8 cellular contexts compared by ENCODE assay signal in the genomic region with DNA sequence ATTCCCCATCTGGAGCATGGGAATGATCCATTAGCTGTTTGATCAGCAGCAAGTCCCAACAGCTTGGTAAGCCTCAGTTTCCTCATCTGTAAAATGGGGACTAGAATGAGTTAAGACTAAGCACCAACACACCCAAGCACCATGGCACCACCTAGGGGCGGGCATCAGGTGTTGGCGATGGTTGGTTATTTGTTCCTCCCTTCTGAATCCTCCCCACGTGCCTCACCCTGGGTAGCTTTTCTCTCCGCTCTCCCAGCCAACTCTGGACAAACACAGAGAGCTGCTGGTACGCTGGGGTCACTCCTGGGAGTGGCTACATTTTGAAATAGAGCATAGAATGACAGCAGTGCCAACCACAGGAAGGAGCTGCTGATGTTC. TPM values are rescaled to one million over a fixed set of nuclear protein-coding genes. Genes with fewer than 3 reads are reported as not detected.
DNase-seq lines count a peak whose midpoint lies in the region; ATAC-seq and TF ChIP-seq lines count a peak whose summit lies in the region.

No MANE protein-coding gene starts in this region.

- H3K4me3 ChIP-seq in OCI-LY7 (ENCODE audit: low read depth, low read length, poor library complexity, severe bottlenecking): no peak overlapping the region
- no peak overlapping the region for H3K4me3 ChIP-seq in endodermal cell (ENCODE audit: low read length)

- H3K27ac ChIP-seq in OCI-LY7 (ENCODE audit: low read depth, low read length, poor library complexity, severe bottlenecking) (no peak overlapping the region), endodermal cell (ENCODE audit: low read depth, low read length) (peak overlapping the region; percentile 73)

- in situ Hi-C loops in KBM-7 (cut with MboI; ENCODE audit: low pct_unique_long_range_greater_than_20kb, low sequenced_read_pairs): no loop called here

- H3K79me2 ChIP-seq in OCI-LY7 (ENCODE audit: insufficient read depth, low read depth, low read length): no peaks in the 10 kb centered on the region

- H3K9me2 ChIP-seq in OCI-LY7 (ENCODE audit: insufficient read depth, low read length): no peaks in the 10 kb centered on the region

- no peaks in the 10 kb centered on the region for H3K27me3 ChIP-seq in endodermal cell (ENCODE audit: control insufficient read depth, insufficient read depth, low read length, poor library complexity, severe bottlenecking)

- peak; percentile 43 for DNase-seq in activated T-cell treated with anti-CD3 and anti-CD28 coated beads for 48 hours (ENCODE audit: low read depth)
- DNase-seq in activated T-cell treated with anti-CD3 and anti-CD28 coated beads, Interleukin-2, amount 50 U/mL, for 1 hour: no peak
- peak; percentile 68 for DNase-seq in OCI-LY7 (ENCODE audit: low spot score)
- DNase-seq in endodermal cell: peak; percentile 57
- no peak for DNase-seq in stimulated activated effector memory CD8-positive, alpha-beta T cell treated with anti-CD3 and anti-CD28 coated beads, Interleukin-12 subunit alpha, Interleukin-12 subunit beta, amount 100 ng/mL, for 72 hours (ENCODE audit: low spot score in 2 of 2)
- no peak for DNase-seq in superior temporal gyrus (ENCODE audit: extremely low spot score)
- no peak for DNase-seq in KBM-7

- no peaks in the 10 kb centered on the region for H3K9me3 ChIP-seq in OCI-LY7 (ENCODE audit: low read length)
- H3K9me3 ChIP-seq in endodermal cell (ENCODE audit: control insufficient read depth, low read length): no peaks in the 10 kb centered on the region

- peaks cover 7% of the 10 kb centered on the region for H3K9me3 Mint-ChIP-seq in endodermal cell
- H3K9me3 Mint-ChIP-seq in stimulated activated effector memory CD8-positive, alpha-beta T cell treated with anti-CD3 and anti-CD28 coated beads, Interleukin-12 subunit alpha, Interleukin-12 subunit beta, amount 100 ng/mL, for 72 hours: peaks cover 3% of the 10 kb centered on the region

- CTCF ChIA-PET in OCI-LY7 (lab: Charles Lee; ENCODE audit: unreplicated experiment): interaction anchor here (0.7 to 2.3 kb wide), 10 partner anchors 9 to 29 kb away, joined by 3 to 24 read pairs (median 6); a partner anchor contains a TSS

- H2AFZ ChIP-seq in OCI-LY7 (ENCODE audit: low read length): no peak overlapping the region

- H3K36me3 ChIP-seq in OCI-LY7 (ENCODE audit: insufficient read depth, low read length): no peaks in the 10 kb centered on the region
- H3K36me3 ChIP-seq in endodermal cell (ENCODE audit: control insufficient read depth, insufficient read depth, low read length): no peaks in the 10 kb centered on the region

- POLR2A ChIA-PET in OCI-LY7 (lab: Charles Lee): interaction anchor here (0.6 to 1.9 kb wide), 8 partner anchors 9 to 279 kb away, joined by 3 to 12 read pairs (median 4); a partner anchor contains a TSS

- no peak overlapping the region for H3K27ac Mint-ChIP-seq in endodermal cell
- no peak overlapping the region for H3K27ac Mint-ChIP-seq in stimulated activated effector memory CD8-positive, alpha-beta T cell treated with anti-CD3 and anti-CD28 coated beads, Interleukin-12 subunit alpha, Interleukin-12 subunit beta, amount 100 ng/mL, for 72 hours

- WGBS in endodermal cell (ENCODE audit: insufficient coverage in 1 of 2, insufficient read length in 1 of 2), 2 experiments: 83 to 84% methylated on average over 4 to 5 of the region's 5 CpGs

- intact Hi-C loops in OCI-LY7 (cut with micrococcal nuclease; ENCODE audit: unreplicated experiment): loop anchor here (2.0 kb wide), 1 partner anchor 17 kb away; no protein-coding TSS in a partner anchor

- H3K27me3 Mint-ChIP-seq in endodermal cell (ENCODE audit: insufficient read depth): peaks cover 15% of the 10 kb centered on the region

- H3K4me3 Mint-ChIP-seq in endodermal cell: no peak overlapping the region
- no peak overlapping the region for H3K4me3 Mint-ChIP-seq in stimulated activated effector memory CD8-positive, alpha-beta T cell treated with anti-CD3 and anti-CD28 coated beads, Interleukin-12 subunit alpha, Interleukin-12 subunit beta, amount 100 ng/mL, for 72 hours

- H3K9ac ChIP-seq in endodermal cell (ENCODE audit: extremely low read depth, low read length, poor library complexity, severe bottlenecking): no peak overlapping the region

- peak; percentile 79 for ATAC-seq in stimulated activated effector memory CD8-positive, alpha-beta T cell treated with anti-CD3 and anti-CD28 coated beads, Interleukin-12 subunit alpha, Interleukin-12 subunit beta, amount 100 ng/mL, for 72 hours
- ATAC-seq in GM19351 (IDR thresholded peaks at IDR 0.05; ENCODE audit: unreplicated experiment): no peak

- peak; percentile 84 for TF ChIP-seq CTCF in OCI-LY7 (conservative IDR thresholded peaks at IDR 0.05; ENCODE audit: low read length)
- peak; percentile 47 for TF ChIP-seq CTCF in endodermal cell (conservative IDR thresholded peaks at IDR 0.05)

- no peaks in the 10 kb centered on the region for H3K36me3 Mint-ChIP-seq in endodermal cell (ENCODE audit: low read depth)
- no peaks in the 10 kb centered on the region for H3K36me3 Mint-ChIP-seq in stimulated activated effector memory CD8-positive, alpha-beta T cell treated with anti-CD3 and anti-CD28 coated beads, Interleukin-12 subunit alpha, Interleukin-12 subunit beta, amount 100 ng/mL, for 72 hours

- no TSS peak for BruUV-seq in OCI-LY7 (replicated peaks; lab: Mats Ljungman, UMichigan)

- H3K4me1 ChIP-seq in OCI-LY7 (ENCODE audit: insufficient read depth, low read length, poor library complexity, severe bottlenecking): peaks cover 20% of the 10 kb centered on the region
- peaks cover 8% of the 10 kb centered on the region for H3K4me1 ChIP-seq in endodermal cell (ENCODE audit: control insufficient read depth, insufficient read depth, low read length)

- H3K4me2 ChIP-seq in OCI-LY7 (ENCODE audit: low read length): no peak overlapping the region

- H3K4me1 Mint-ChIP-seq in endodermal cell: peaks cover 6% of the 10 kb centered on the region
- H3K4me1 Mint-ChIP-seq in stimulated activated effector memory CD8-positive, alpha-beta T cell treated with anti-CD3 and anti-CD28 coated beads, Interleukin-12 subunit alpha, Interleukin-12 subunit beta, amount 100 ng/mL, for 72 hours: no peaks in the 10 kb centered on the region

- no peaks in the 10 kb centered on the region for H4K20me1 ChIP-seq in OCI-LY7 (ENCODE audit: insufficient read depth, low read length)

RNA-seq across cellular contexts. Expression of a gene that starts 13.3 kb away (rescaled TPM):
- 47.8 and 56.6 TPM in 2 replicates for total RNA-seq in OCI-LY7 (2014; rRNA removed; shearing (Covaris generic))
- total RNA-seq in OCI-LY7 (2022): 83.5 and 88.6 TPM in 2 replicates
- 10 to 100 TPM; 29.6 to 33.3 TPM for total RNA-seq in endodermal cell
- 6.0 TPM for polyA plus RNA-seq in endodermal cell (2013, experiment 1 of 2)
- 6.6 TPM for polyA plus RNA-seq in endodermal cell (2013, experiment 2 of 2)

RNA-seq across cellular contexts. Expression of a gene that starts 27.7 kb away (rescaled TPM):
- 10.6 and 13.9 TPM in 2 replicates for total RNA-seq in OCI-LY7 (2014; rRNA removed; shearing (Covaris generic))
- total RNA-seq in OCI-LY7 (2022) (29.9 and 33.8 TPM in 2 replicates), endodermal cell (10 to 100 TPM; 39.9 to 41.2 TPM)
- 28.1 TPM for polyA plus RNA-seq in endodermal cell (2013, experiment 1 of 2)
- polyA plus RNA-seq in endodermal cell (2013, experiment 2 of 2): 27.8 TPM

Comparison
In these comparisons a context has a peak if more than half of its experiments do, and no peak if none do; other contexts are left out.
1. DNase-seq: peak in activated T-cell treated with anti-CD3 and anti-CD28 coated beads for 48 hours (single experiment), OCI-LY7 (single experiment) and endodermal cell (single experiment); none in activated T-cell treated with anti-CD3 and anti-CD28 coated beads, Interleukin-2, amount 50 U/mL, for 1 hour (single experiment), stimulated activated effector memory CD8-positive, alpha-beta T cell treated with anti-CD3 and anti-CD28 coated beads, Interleukin-12 subunit alpha, Interleukin-12 subunit beta, amount 100 ng/mL, for 72 hours (0 of 2), superior temporal gyrus (single experiment) and KBM-7 (single experiment).